ENCODE assay signal across 12 cellular contexts in the genomic region with DNA sequence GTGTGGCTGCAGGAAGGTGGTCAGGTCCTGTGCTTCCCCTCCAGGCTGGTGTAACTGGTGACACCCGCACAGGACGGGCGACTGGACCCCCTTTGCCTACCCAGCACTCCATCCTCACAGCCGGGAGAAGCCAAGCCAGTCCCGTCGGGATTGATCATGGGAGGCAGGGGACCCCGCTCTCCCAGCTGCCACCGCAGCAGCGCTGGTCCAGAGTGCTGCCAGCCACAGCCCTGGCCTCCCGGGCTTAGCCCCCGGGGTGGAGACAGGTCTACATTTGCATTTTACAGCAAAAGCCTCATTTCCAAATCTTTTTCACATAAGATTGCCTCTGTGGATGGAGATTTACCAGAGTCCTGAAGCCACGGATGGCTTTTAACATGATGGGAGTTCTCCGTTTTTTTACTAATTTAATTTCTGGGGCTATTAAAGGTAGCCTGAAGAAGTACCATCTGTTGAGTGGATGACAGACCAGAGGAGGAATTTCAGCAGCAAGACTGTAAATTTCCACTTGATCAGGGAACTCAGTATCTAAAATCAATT.
DNase-seq lines count a peak whose midpoint lies in the region; ATAC-seq and TF ChIP-seq lines count a peak whose summit lies in the region.
"Had no signal": no experiment of that assay in that cellular context is flagged by ENCODE, and none has a peak within 500 bp of the region (broad histone marks: within the 10 kb centered on the region; RNA-seq: fewer than 3 reads in every experiment).

No MANE protein-coding gene starts in this region.

- H3K9me3 ChIP-seq in BE2C = no peaks in the 10 kb centered on the region
- H3K9me3 ChIP-seq: A549 had no signal

- H3K4me2 ChIP-seq in mesendoderm (ENCODE audit: low read length) = no peak overlapping the region
- H3K4me2 ChIP-seq: A549 had no signal

- H3K4ac ChIP-seq in mesendoderm (ENCODE audit: low read depth, low read length) = no peak overlapping the region

- no peak for ATAC-seq in HG02852 (IDR thresholded peaks at IDR 0.05; ENCODE audit: unreplicated experiment)
- ATAC-seq: A549; CD8-positive, alpha-beta T cell; GM12878 had no signal

- H3K23ac ChIP-seq in mesendoderm (ENCODE audit: low read length) = no peak overlapping the region

- no peaks in the 10 kb centered on the region for H3K79me2 ChIP-seq in mesendoderm (ENCODE audit: control insufficient read depth, insufficient read depth, low read length)

- no peaks in the 10 kb centered on the region for H3K79me1 ChIP-seq in mesendoderm (ENCODE audit: low read length)

- H3K4me1 ChIP-seq in BE2C (peaks cover 41% of the 10 kb centered on the region), mesendoderm (ENCODE audit: control insufficient read depth, low read depth, low read length) (peaks cover 10% of the 10 kb centered on the region)
- H3K4me1 ChIP-seq: A549 had no signal

- H2BK120ac ChIP-seq in mesendoderm (ENCODE audit: low read depth, low read length) = no peak overlapping the region

- H3K27ac ChIP-seq in angular gyrus (ENCODE audit: low read depth, low read length) = peak overlapping the region; percentile 50
- no peak overlapping the region for H3K27ac ChIP-seq in mesendoderm (ENCODE audit: low read depth, low read length)
- H3K27ac ChIP-seq: A549 had no signal

- peak overlapping the region; percentile 74 for H2BK5ac ChIP-seq in mesendoderm (ENCODE audit: low read length)

- H3K27me3 ChIP-seq in BE2C (no peaks in the 10 kb centered on the region), mesendoderm (ENCODE audit: insufficient read depth, low read length, poor library complexity) (no peaks in the 10 kb centered on the region)

- WGBS in mesendoderm (ENCODE audit: extremely low coverage, insufficient coverage, low lambda C conversion rate) = no CpG with 5 or more reads among the region's 13 CpGs

- H3K36me3 ChIP-seq in BE2C (no peaks in the 10 kb centered on the region), mesendoderm (ENCODE audit: control insufficient read depth, insufficient read depth, low read length) (no peaks in the 10 kb centered on the region)

- no peak for TF ChIP-seq CTCF in BE2C (IDR thresholded peaks at IDR 0.05; ENCODE audit: low read depth, low read length)

- H3K56ac ChIP-seq in mesendoderm (ENCODE audit: low read length) = peak overlapping the region; percentile 79

- DNase-seq in BE2C (peak; percentile 61), DMS 273 (lab: John Stamatoyannopoulos, UW; ENCODE audit: unreplicated experiment) (peak; percentile 54), mesendoderm (peak; percentile 30), DMS153 (lab: John Stamatoyannopoulos, UW) (no peak)
- DNase-seq: CD8-positive, alpha-beta T cell; COR-L47; HCEC 1CT; HFFc6 had no signal

- peak overlapping the region; percentile 2 for H3K9ac ChIP-seq in mesendoderm (ENCODE audit: low read length)

- no peak overlapping the region for H3K4me3 ChIP-seq in BE2C (ENCODE audit: low read depth, low read length)
- H3K4me3 ChIP-seq in mesendoderm (ENCODE audit: low read length) = no peak overlapping the region
- H3K4me3 ChIP-seq: A549, GM12878 had no signal

- no peak overlapping the region for H4K5ac ChIP-seq in mesendoderm (ENCODE audit: low read length)

- no peak overlapping the region for H4K8ac ChIP-seq in mesendoderm (ENCODE audit: low read depth, low read length)

- peak overlapping the region; percentile 48 for H2AK5ac ChIP-seq in mesendoderm (ENCODE audit: low read length)

- H3K18ac ChIP-seq in mesendoderm (ENCODE audit: low read length) = no peak overlapping the region

- H2BK15ac ChIP-seq in mesendoderm (replicated peaks; ENCODE audit: low read depth) = no peak overlapping the region
